ENCODE assay signal across 1 cellular context in the genomic region with DNA sequence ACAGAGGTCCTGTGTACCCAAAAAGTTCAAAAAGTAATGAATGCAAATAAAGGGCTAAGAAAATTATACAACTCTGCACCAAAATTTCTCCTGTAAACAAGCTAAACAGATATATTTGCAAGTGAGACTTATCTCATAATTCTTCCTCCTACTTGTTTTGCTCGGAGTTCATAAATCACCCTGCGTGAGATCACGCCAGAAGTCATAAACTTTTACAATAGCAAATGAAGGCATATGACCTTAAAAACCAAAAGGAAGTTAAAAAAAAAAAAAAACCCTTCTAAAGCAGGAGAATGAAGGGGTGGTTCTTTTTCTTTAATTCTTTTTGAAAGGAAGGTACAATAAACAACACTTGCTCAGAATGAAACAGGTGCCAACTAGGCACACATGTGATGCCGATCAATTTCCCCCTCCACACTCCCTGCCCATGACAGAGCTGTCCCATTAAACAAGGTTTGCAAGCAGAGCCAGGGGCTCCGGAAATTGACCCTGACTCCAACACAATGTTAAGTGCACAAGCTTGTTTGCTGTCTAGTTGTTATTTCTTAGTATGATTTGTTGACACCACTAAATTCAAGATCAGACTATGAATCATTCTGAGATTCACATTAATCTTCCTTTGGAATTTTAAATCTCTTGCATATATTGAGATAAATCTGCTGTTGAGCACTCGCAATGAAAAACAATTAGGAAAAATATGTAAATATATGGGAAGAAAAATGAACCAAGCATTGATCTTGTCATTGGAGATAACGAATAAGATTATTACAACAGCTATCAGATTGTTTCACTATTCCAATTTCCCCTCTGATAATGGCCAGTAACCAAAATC.
TF ChIP-seq lines count a peak whose summit lies in the region.

No MANE protein-coding gene starts in this region.

TF ChIP-seq in HEK293, 187 proteins besides CTCF, POLR2A, EP300 and RAD21 (continued from another document):
- TF ChIP-seq, protein P1, sequence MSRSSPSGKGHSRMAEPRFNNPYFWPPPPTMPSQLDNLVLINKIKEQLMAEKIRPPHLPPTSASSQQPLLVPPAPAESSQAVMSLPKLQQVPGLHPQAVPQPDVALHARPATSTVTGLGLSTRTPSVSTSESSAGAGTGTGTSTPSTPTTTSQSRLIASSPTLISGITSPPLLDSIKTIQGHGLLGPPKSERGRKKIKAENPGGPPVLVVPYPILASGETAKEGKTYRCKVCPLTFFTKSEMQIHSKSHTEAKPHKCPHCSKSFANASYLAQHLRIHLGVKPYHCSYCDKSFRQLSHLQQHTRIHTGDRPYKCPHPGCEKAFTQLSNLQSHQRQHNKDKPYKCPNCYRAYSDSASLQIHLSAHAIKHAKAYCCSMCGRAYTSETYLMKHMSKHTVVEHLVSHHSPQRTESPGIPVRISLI (tag by site-specific recombination; IDR thresholded peaks at IDR 0.05): 0 out of 2 replicates have a peak, but pooled peaks have one; percentile 14
- TF ChIP-seq, protein P2, sequence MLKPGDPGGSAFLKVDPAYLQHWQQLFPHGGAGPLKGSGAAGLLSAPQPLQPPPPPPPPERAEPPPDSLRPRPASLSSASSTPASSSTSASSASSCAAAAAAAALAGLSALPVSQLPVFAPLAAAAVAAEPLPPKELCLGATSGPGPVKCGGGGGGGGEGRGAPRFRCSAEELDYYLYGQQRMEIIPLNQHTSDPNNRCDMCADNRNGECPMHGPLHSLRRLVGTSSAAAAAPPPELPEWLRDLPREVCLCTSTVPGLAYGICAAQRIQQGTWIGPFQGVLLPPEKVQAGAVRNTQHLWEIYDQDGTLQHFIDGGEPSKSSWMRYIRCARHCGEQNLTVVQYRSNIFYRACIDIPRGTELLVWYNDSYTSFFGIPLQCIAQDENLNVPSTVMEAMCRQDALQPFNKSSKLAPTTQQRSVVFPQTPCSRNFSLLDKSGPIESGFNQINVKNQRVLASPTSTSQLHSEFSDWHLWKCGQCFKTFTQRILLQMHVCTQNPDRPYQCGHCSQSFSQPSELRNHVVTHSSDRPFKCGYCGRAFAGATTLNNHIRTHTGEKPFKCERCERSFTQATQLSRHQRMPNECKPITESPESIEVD (tag by site-specific recombination; IDR thresholded peaks at IDR 0.05): peak; percentile 57
- TF ChIP-seq ZBTB48 (tag by site-specific recombination; IDR thresholded peaks at IDR 0.05) (no peak), ZNF341 (tag by site-specific recombination; IDR thresholded peaks at IDR 0.05; ENCODE audit: low read depth) (peak; percentile 67)
TF ChIP-seq in HEK293: peak in this region for 4.
